In genomic region chr5:135750506-135750905, GRCh38 we compare ENCODE assay signal across 19 cellular contexts.
A peak's percentile ranks its signal among the peaks of the same experiment; 100 is the strongest.
DNase-seq lines count a peak whose midpoint lies in the region; ATAC-seq and TF ChIP-seq lines count a peak whose summit lies in the region.
"Had no signal": no experiment of that assay in that cellular context is flagged by ENCODE, and none has a peak within 500 bp of the region (broad histone marks: within the 10 kb centered on the region; RNA-seq: fewer than 3 reads in every experiment).

No MANE protein-coding gene starts in this region.

- no peaks in the 10 kb centered on the region for H3K4me1 Mint-ChIP-seq in stimulated activated naive CD8-positive, alpha-beta T cell treated with anti-CD3 and anti-CD28 coated beads, Interleukin-15, amount 100 ng/mL, for 72 hours
- H3K4me1 Mint-ChIP-seq: activated naive CD8-positive, alpha-beta T cell treated with anti-CD3 and anti-CD28 coated beads for 36 hours had no signal

- H3K27me3 ChIP-seq in smooth muscle cell (ENCODE audit: low read depth) = no peaks in the 10 kb centered on the region
- H3K27me3 ChIP-seq: cardiac muscle cell, SJSA1, vagina had no signal

- H3K4me2 ChIP-seq in smooth muscle cell = no peak overlapping the region

- no peaks in the 10 kb centered on the region for H3K4me1 ChIP-seq in smooth muscle cell (ENCODE audit: low read depth)
- H3K4me1 ChIP-seq: Caco-2, left ventricle myocardium inferior, SJSA1, vagina had no signal

- no peak overlapping the region for H3K9ac ChIP-seq in smooth muscle cell (ENCODE audit: low read depth)

- H3K9me3 ChIP-seq in smooth muscle cell (replicated peaks; ENCODE audit: low read depth) = no peaks in the 10 kb centered on the region
- H3K9me3 ChIP-seq: left ventricle myocardium inferior, vagina had no signal

- TF ChIP-seq CTCF in choroid plexus epithelial cell (conservative IDR thresholded peaks at IDR 0.05; ENCODE audit: low read depth, low read length) = peak; percentile 12
- peak; percentile 18 for TF ChIP-seq CTCF in smooth muscle cell (IDR thresholded peaks at IDR 0.05; ENCODE audit: borderline replicate concordance, insufficient read depth, poor library complexity, severe bottlenecking)

- H3K36me3 ChIP-seq in smooth muscle cell (ENCODE audit: low read depth) = no peaks in the 10 kb centered on the region
- H3K36me3 ChIP-seq: cardiac muscle cell, left ventricle myocardium inferior, SJSA1, vagina had no signal

- no peak overlapping the region for H3K27ac ChIP-seq in smooth muscle cell (ENCODE audit: low read depth)
- H3K27ac ChIP-seq: cardiac muscle cell, left ventricle myocardium inferior, SJSA1, vagina had no signal

- H3K27me3 Mint-ChIP-seq in stimulated activated naive CD8-positive, alpha-beta T cell treated with anti-CD3 and anti-CD28 coated beads, Interleukin-15, amount 100 ng/mL, for 72 hours = no peaks in the 10 kb centered on the region
- H3K27me3 Mint-ChIP-seq: activated naive CD8-positive, alpha-beta T cell treated with anti-CD3 and anti-CD28 coated beads for 36 hours had no signal

- H3K27ac Mint-ChIP-seq in stimulated activated naive CD8-positive, alpha-beta T cell treated with anti-CD3 and anti-CD28 coated beads, Interleukin-15, amount 100 ng/mL, for 72 hours = no peak overlapping the region
- H3K27ac Mint-ChIP-seq: activated naive CD8-positive, alpha-beta T cell treated with anti-CD3 and anti-CD28 coated beads for 36 hours had no signal

- H2AFZ ChIP-seq in smooth muscle cell (ENCODE audit: low read depth) = no peak overlapping the region

- 77% methylated on average over 4 of the region's 4 CpGs for WGBS in smooth muscle cell (ENCODE audit: low lambda C conversion rate)

- H3K79me2 ChIP-seq in smooth muscle cell (ENCODE audit: low read depth) = no peaks in the 10 kb centered on the region

- peaks cover 0 to 22% of the 10 kb centered on the region in 2 donors for H3K9me3 Mint-ChIP-seq in stimulated activated naive CD8-positive, alpha-beta T cell treated with anti-CD3 and anti-CD28 coated beads, Interleukin-15, amount 100 ng/mL, for 72 hours

- no peaks in the 10 kb centered on the region for H4K20me1 ChIP-seq in smooth muscle cell (ENCODE audit: low read depth)

- H3K4me3 ChIP-seq in choroid plexus epithelial cell (ENCODE audit: low read depth, low read length) = no peak overlapping the region
- no peak overlapping the region for H3K4me3 ChIP-seq in smooth muscle cell
- H3K4me3 ChIP-seq: cardiac muscle cell, left ventricle myocardium inferior, SJSA1, vagina had no signal

- H3K4me3 Mint-ChIP-seq in stimulated activated naive CD8-positive, alpha-beta T cell treated with anti-CD3 and anti-CD28 coated beads, Interleukin-15, amount 100 ng/mL, for 72 hours = no peak overlapping the region
- H3K4me3 Mint-ChIP-seq: activated naive CD8-positive, alpha-beta T cell treated with anti-CD3 and anti-CD28 coated beads for 36 hours had no signal

- ATAC-seq in stimulated activated naive CD8-positive, alpha-beta T cell treated with anti-CD3 and anti-CD28 coated beads, Interleukin-15, amount 100 ng/mL, for 72 hours = peak; percentile 8
- ATAC-seq in stimulated activated naive CD8-positive, alpha-beta T cell treated with anti-CD3 and anti-CD28 coated beads, Interleukin-15, Interleukin-2, amounts not matched to agents 100 U/mL and 50 U/mL, for 24 hours = no peak
- ATAC-seq in HG03457 (IDR thresholded peaks at IDR 0.05; ENCODE audit: unreplicated experiment) = no peak
- ATAC-seq in GM18520 (IDR thresholded peaks at IDR 0.05; ENCODE audit: unreplicated experiment) = no peak

- DNase-seq in stimulated activated naive CD8-positive, alpha-beta T cell treated with anti-CD3 and anti-CD28 coated beads, Interleukin-15, amount 100 ng/mL, for 72 hours = no peak
- DNase-seq in stimulated activated naive CD8-positive, alpha-beta T cell treated with anti-CD3 and anti-CD28 coated beads, Interleukin-15, Interleukin-2, amounts not matched to agents 100 U/mL and 50 U/mL, for 24 hours = no peak
- DNase-seq in NAMALWA (ENCODE audit: low spot score) (peak; percentile 6), choroid plexus epithelial cell (ENCODE audit: low read depth) (no peak), smooth muscle cell (lab: John Stamatoyannopoulos, UW; ENCODE audit: unreplicated experiment) (no peak), NCI-H146 (lab: John Stamatoyannopoulos, UW) (no peak)
- DNase-seq: activated CD4-positive, alpha-beta T cell treated with anti-CD3 and anti-CD28 coated beads, Interleukin-2, amount 50 U/mL, for 4 hours; activated naive CD8-positive, alpha-beta T cell treated with anti-CD3 and anti-CD28 coated beads for 36 hours; activated T-cell treated with anti-CD3 and anti-CD28 coated beads, Interleukin-2, amount 50 U/mL, for 1 hour; Caco-2; effector CD4-positive, alpha-beta T cell; left ventricle myocardium inferior; NCI-H1105; NCI-H2171 had no signal

- H3F3A ChIP-seq in smooth muscle cell (ENCODE audit: low read depth) = no peaks in the 10 kb centered on the region
